ENCODE assay signal across 23 cellular contexts in genomic region chr1:28046716-28047115, GRCh38.
"Had no signal": no experiment of that assay in that cellular context is flagged by ENCODE, and none has a peak within 500 bp of the region (broad histone marks: within the 10 kb centered on the region; RNA-seq: fewer than 3 reads in every experiment).

No MANE protein-coding gene starts in this region.

- H3K4me3 ChIP-seq: dorsolateral prefrontal cortex, hepatocyte, psoas muscle, spleen, tibial artery, upper lobe of left lung, uterus had no signal

- H3K27ac Mint-ChIP-seq: nephron; stimulated activated naive B cell treated with anti-CD40 and anti-IgM and Interleukin-4, amounts not matched to agents 10 μg/mL and 1 μg/mL and 100 μg/mL, for 72 hours had no signal

- H3K36me3 ChIP-seq: uterus had no signal

- H3K9me3 ChIP-seq: psoas muscle, spleen, tibial artery, upper lobe of left lung, uterus had no signal

- ATAC-seq: foreskin keratinocyte; left colon; psoas muscle; sciatic nerve; stimulated activated naive B cell treated with anti-CD40 and anti-IgM and Interleukin-4, amounts not matched to agents 10 μg/mL and 1 μg/mL and 100 μg/mL, for 72 hours had no signal

- H3K27me3 ChIP-seq: dorsolateral prefrontal cortex, foreskin keratinocyte, hepatocyte, spleen, tibial artery, upper lobe of left lung, uterus had no signal

- H3K9me3 Mint-ChIP-seq: naive B cell; nephron; stimulated activated naive B cell treated with anti-CD40 and anti-IgM and Interleukin-4, amounts not matched to agents 10 μg/mL and 1 μg/mL and 100 μg/mL, for 72 hours had no signal

- DNase-seq: cortex of kidney; dorsolateral prefrontal cortex; effector CD8-positive, alpha-beta T cell; erythroblast; foreskin keratinocyte; head of caudate nucleus; left colon; mesendoderm; naive B cell; psoas muscle; retina; spleen; stimulated activated CD4-positive, alpha-beta T cell treated with anti-CD3 and anti-CD28 coated beads, Interleukin-15, amount 100 ng/mL, for 24 hours; stimulated activated CD4-positive, alpha-beta T cell treated with anti-CD3 and anti-CD28 coated beads, Interleukin-1b, Interleukin-23, amount 100 ng/mL, for 48 hours; stimulated activated CD4-positive, alpha-beta T cell treated with anti-CD3 and anti-CD28 coated beads, Interleukin-4, amount 100 ng/mL, for 24 hours; stimulated activated naive B cell treated with anti-CD40 and anti-IgM and Interleukin-4, amounts not matched to agents 10 μg/mL and 1 μg/mL and 100 μg/mL, for 72 hours; tibial artery; upper lobe of left lung; uterus had no signal

- H3K27ac ChIP-seq: dorsolateral prefrontal cortex, foreskin keratinocyte, hepatocyte, psoas muscle, spleen, tibial artery, upper lobe of left lung, uterus had no signal

- H3K27me3 Mint-ChIP-seq: naive B cell; stimulated activated naive B cell treated with anti-CD40 and anti-IgM and Interleukin-4, amounts not matched to agents 10 μg/mL and 1 μg/mL and 100 μg/mL, for 72 hours had no signal

- FAIRE-seq: endometrium had no signal

- H3K4me1 ChIP-seq: psoas muscle, tibial artery, uterus had no signal

- H3K4me3 Mint-ChIP-seq: nephron; stimulated activated naive B cell treated with anti-CD40 and anti-IgM and Interleukin-4, amounts not matched to agents 10 μg/mL and 1 μg/mL and 100 μg/mL, for 72 hours had no signal

- H3K4me1 Mint-ChIP-seq: nephron had no signal
